ENCODE assay signal across 1 cellular context in genomic region chr14:56195219-56195618, GRCh38.
TF ChIP-seq lines count a peak whose summit lies in the region.

No MANE protein-coding gene starts in this region.

TF ChIP-seq in GM23338, 12 proteins besides CTCF, POLR2A, EP300 and RAD21 (continued from another document):
- TF ChIP-seq ZNF462 (CRISPR knock-in tag; IDR thresholded peaks at IDR 0.05) (no peak), NANOG (IDR thresholded peaks at IDR 0.05; ENCODE audit: borderline replicate concordance) (no peak), ZNF331 (CRISPR knock-in tag; IDR thresholded peaks at IDR 0.05; ENCODE audit: low read depth) (no peak)
